Comparison of ENCODE assay signal across 10 cellular contexts in genomic region chr3:169145551-169145950, GRCh38.
DNase-seq lines count a peak whose midpoint lies in the region; FAIRE-seq and TF ChIP-seq lines count a peak whose summit lies in the region.
"Had no signal": no experiment of that assay in that cellular context is flagged by ENCODE, and none has a peak within 500 bp of the region (broad histone marks: within the 10 kb centered on the region; RNA-seq: fewer than 3 reads in every experiment).

No MANE protein-coding gene starts in this region.

- H3K9ac ChIP-seq in endothelial cell of umbilical vein (replicated peaks; ENCODE audit: extremely low read depth, insufficient read depth, low read length), result peak overlapping the region; percentile 99

- no peaks in the 10 kb centered on the region for H4K20me1 ChIP-seq in endothelial cell of umbilical vein (replicated peaks; ENCODE audit: control insufficient read depth, extremely low read depth, insufficient read depth, low read length)

- POLR2A ChIA-PET in AG04449 (lab: Yijun Ruan, JAX), result no interaction called here
- POLR2A ChIA-PET in endothelial cell of umbilical vein (lab: Charles Lee), result interaction anchor here (0.7 to 0.8 kb wide), 5 partner anchors 28 to 1840 kb away, joined by 4 to 6 read pairs (median 4); no protein-coding TSS in a partner anchor

- H3K27ac ChIP-seq in endothelial cell of umbilical vein (ENCODE audit: insufficient read depth, low read depth, low read length), result peak overlapping the region; percentile 97

- peaks cover 39% of the 10 kb centered on the region for H3K4me1 Mint-ChIP-seq in neural crest cell

- H3K9me3 Mint-ChIP-seq in neural crest cell, result no peaks in the 10 kb centered on the region

- FAIRE-seq in endothelial cell of umbilical vein (lab: Jason Lieb, UNC) (no peak), GM12892 (lab: Jason Lieb, UNC) (no peak), urothelium cell line (lab: Jason Lieb, UNC) (no peak)
- FAIRE-seq: endometrium had no signal

- peak overlapping the region; percentile 70 for H3K4me3 ChIP-seq in AG04449 (ENCODE audit: low read depth, low read length)
- H3K4me3 ChIP-seq in endothelial cell of umbilical vein (replicated peaks in 1 of 3; ENCODE audit: insufficient read depth in 1 of 3, low read depth in 1 of 3, low read length in 3 of 3), result peak overlapping the region; percentile 55 to 99 (median 94)

- H3K9me1 ChIP-seq in endothelial cell of umbilical vein (replicated peaks; ENCODE audit: control insufficient read depth, extremely low read depth, insufficient read depth, low read length), result no peaks in the 10 kb centered on the region

- BruUV-seq in endothelial cell of umbilical vein (replicated peaks; lab: Mats Ljungman, UMichigan), result no TSS peak

- TF ChIP-seq POLR2A in endothelial cell of umbilical vein (IDR thresholded peaks at IDR 0.05; ENCODE audit: low read depth, low read length), result peak; percentile 49
- no peak for TF ChIP-seq POLR2A in GM12892 (IDR thresholded peaks at IDR 0.05; ENCODE audit: low read depth, low read length)

- peaks cover 63% of the 10 kb centered on the region for H3K4me1 ChIP-seq in endothelial cell of umbilical vein (ENCODE audit: control insufficient read depth, extremely low read depth, insufficient read depth, low read length)

- H3K36me3 ChIP-seq in endothelial cell of umbilical vein (ENCODE audit: control insufficient read depth in 2 of 2, extremely low read depth in 1 of 2, insufficient read depth in 2 of 2, low read length in 2 of 2), result no peaks in the 10 kb centered on the region

- no peak overlapping the region for H2AFZ ChIP-seq in endothelial cell of umbilical vein (ENCODE audit: low read depth, low read length)

- intact Hi-C loops in endothelial cell of umbilical vein (cut with micrococcal nuclease), result loop anchor here (1.0 to 5.0 kb wide), 5 partner anchors 8 to 627 kb away; partner anchors contain the start of gene MYNN

- no peak overlapping the region for H3K27ac Mint-ChIP-seq in neural crest cell (ENCODE audit: unreplicated experiment)

- CTCF ChIA-PET in AG04449 (lab: Yijun Ruan, JAX) (interaction anchor here (1.3 to 5.9 kb wide), 2 partner anchors 14 to 523 kb away, joined by 3 to 43 read pairs; no protein-coding TSS in a partner anchor), endothelial cell of umbilical vein (lab: Charles Lee) (interaction anchor here (0.8 to 8.4 kb wide), 8 partner anchors 13 to 522 kb away, joined by 3 to 206 read pairs (median 4); partner anchors contain the start of gene MECOM)

- TF ChIP-seq CTCF in AG04449 (IDR thresholded peaks at IDR 0.05; ENCODE audit: insufficient read depth, low read length, missing control alignments), result no peak
- TF ChIP-seq CTCF in endothelial cell of umbilical vein (IDR thresholded peaks at IDR 0.05; ENCODE audit: extremely low read depth in 1 of 2, insufficient read depth in 1 of 2, low read depth in 1 of 2, low read length in 2 of 2), result no peak
- TF ChIP-seq CTCF in neural crest cell (conservative IDR thresholded peaks at IDR 0.05), result no peak

- H3K27me3 ChIP-seq in endothelial cell of umbilical vein (ENCODE audit: control insufficient read depth in 2 of 2, insufficient read depth in 2 of 2, low read length in 2 of 2), result no peaks in the 10 kb centered on the region

- peaks cover 94% of the 10 kb centered on the region for H3K27me3 Mint-ChIP-seq in neural crest cell (ENCODE audit: low read depth)

- no peaks in the 10 kb centered on the region for H3K9me3 ChIP-seq in endothelial cell of umbilical vein (replicated peaks; ENCODE audit: control insufficient read depth, insufficient read depth, low read length)

- H3K79me2 ChIP-seq in endothelial cell of umbilical vein (ENCODE audit: control insufficient read depth, insufficient read depth, low read length), result peaks cover 66% of the 10 kb centered on the region

- no peak for DNase-seq in AG04449 (ENCODE audit: low read depth, low spot score)
- peak; percentile 16 for DNase-seq in NCI-H69 (lab: John Stamatoyannopoulos, UW)
- DNase-seq in endothelial cell of umbilical vein (ENCODE audit: low read depth, low spot score), result peak; percentile 44
- DNase-seq in neural crest cell (ENCODE audit: low read depth, low spot score), result no peak
- no peak for DNase-seq in Kasumi-1 (lab: John Stamatoyannopoulos, UW)
- DNase-seq in GM12892 (ENCODE audit: insufficient read length), result no peak
- DNase-seq in NCI-H187 (lab: John Stamatoyannopoulos, UW), result no peak
- no peak for DNase-seq in urothelium cell line (ENCODE audit: low spot score)
- DNase-seq: activated T-cell treated with anti-CD3 and anti-CD28 coated beads for 4 hours had no signal

- dilution Hi-C loops in endothelial cell of umbilical vein (cut with MboI; ENCODE audit: extremely low pct_ligation_motif_present, low sequenced_read_pairs), result no loop called here

- no peaks in the 10 kb centered on the region for H3K36me3 Mint-ChIP-seq in neural crest cell (ENCODE audit: low read depth)

- peak overlapping the region; percentile 99 for H3K4me2 ChIP-seq in endothelial cell of umbilical vein (ENCODE audit: insufficient read depth, low read length)

- H3K4me3 Mint-ChIP-seq in neural crest cell, result peak overlapping the region; percentile 77

TF ChIP-seq in endothelial cell of umbilical vein, 7 proteins besides CTCF, POLR2A, EP300 and RAD21:
- TF ChIP-seq MYC (IDR thresholded peaks at IDR 0.05; ENCODE audit: low read depth, low read length), result no peak
- no peak for TF ChIP-seq EZH2 (IDR thresholded peaks at IDR 0.05; ENCODE audit: borderline replicate concordance, low read depth, low read length, severe bottlenecking)
- no peak for TF ChIP-seq JUN (IDR thresholded peaks at IDR 0.05; ENCODE audit: borderline replicate concordance, insufficient read depth, insufficient read length, low read depth)
- TF ChIP-seq POLR2AphosphoS5 (IDR thresholded peaks at IDR 0.05; ENCODE audit: insufficient read depth, low read depth, low read length), result no peak
- no peak for TF ChIP-seq GATA2 (IDR thresholded peaks at IDR 0.05; ENCODE audit: insufficient read depth, insufficient read length, low read depth, low read length)
- TF ChIP-seq, protein P1, sequence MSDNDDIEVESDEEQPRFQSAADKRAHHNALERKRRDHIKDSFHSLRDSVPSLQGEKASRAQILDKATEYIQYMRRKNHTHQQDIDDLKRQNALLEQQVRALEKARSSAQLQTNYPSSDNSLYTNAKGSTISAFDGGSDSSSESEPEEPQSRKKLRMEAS (IDR thresholded peaks at IDR 0.05; ENCODE audit: insufficient read depth, insufficient read length), result no peak
- TF ChIP-seq FOS (IDR thresholded peaks at IDR 0.05; ENCODE audit: borderline replicate concordance, insufficient read depth, low read length), result no peak

Comparison
In these comparisons a context has a peak if more than half of its experiments do, and no peak if none do; other contexts are left out.
1. DNase-seq: peak in NCI-H69 (single experiment) and endothelial cell of umbilical vein (single experiment); none in AG04449 (single experiment), neural crest cell (single experiment), Kasumi-1 (0 of 2), GM12892 (single experiment), NCI-H187 (0 of 2) and urothelium cell line (single experiment).